ENCODE assay signal across 20 cellular contexts in genomic region chr16:3363793-3364192, GRCh38. TPM values are rescaled to one million over a fixed set of nuclear protein-coding genes. Genes with fewer than 3 reads are reported as not detected.
A peak's percentile ranks its signal among the peaks of the same experiment; 100 is the strongest.
DNase-seq lines count a peak whose midpoint lies in the region; ATAC-seq and TF ChIP-seq lines count a peak whose summit lies in the region.
"Had no signal": no experiment of that assay in that cellular context is flagged by ENCODE, and none has a peak within 500 bp of the region (broad histone marks: within the 10 kb centered on the region; RNA-seq: fewer than 3 reads in every experiment).

No MANE protein-coding gene starts in this region.

- peaks cover 5% of the 10 kb centered on the region for H3K27me3 Mint-ChIP-seq in activated CD8-positive, alpha-beta memory T cell treated with anti-CD3 and anti-CD28 coated beads, Interleukin-2, amount 10 ng/mL, durations not matched to agents 7 days and 5 days

- peak overlapping the region; percentile 58 for H3K27ac Mint-ChIP-seq in activated CD8-positive, alpha-beta memory T cell treated with anti-CD3 and anti-CD28 coated beads, Interleukin-2, amount 10 ng/mL, durations not matched to agents 7 days and 5 days

- no peaks in the 10 kb centered on the region for H3K9me3 ChIP-seq in HCT116 (ENCODE audit: control insufficient read depth in 1 of 2, insufficient read depth in 1 of 2, low read depth in 1 of 2, low read length in 2 of 2)

- no peaks in the 10 kb centered on the region for H4K20me1 ChIP-seq in HCT116 (ENCODE audit: insufficient read depth)

- CTCF ChIA-PET in activated CD8-positive, alpha-beta memory T cell treated with anti-CD3 and anti-CD28 coated beads, Interleukin-2, amount 10 ng/mL, durations not matched to agents 7 days and 5 days (lab: Charles Lee), result no interaction called here
- CTCF ChIA-PET in HCT116 (lab: Charles Lee), result no interaction called here

- TF ChIP-seq RAD21 in HCT116 (IDR thresholded peaks at IDR 0.05; ENCODE audit: low read depth), result 0 out of 2 replicates have a peak, but pooled peaks have one; percentile 13

- H3K4me3 ChIP-seq in HCT116 (replicated peaks in 1 of 2; ENCODE audit: low read depth in 1 of 2, low read length in 2 of 2), result no peak overlapping the region

- no peaks in the 10 kb centered on the region for H3K79me2 ChIP-seq in HCT116 (ENCODE audit: insufficient read depth, low read length)

- peaks cover 16% of the 10 kb centered on the region for H3K36me3 Mint-ChIP-seq in activated CD8-positive, alpha-beta memory T cell treated with anti-CD3 and anti-CD28 coated beads, Interleukin-2, amount 10 ng/mL, durations not matched to agents 7 days and 5 days

- peaks cover 17% of the 10 kb centered on the region for H3K9me3 Mint-ChIP-seq in activated CD8-positive, alpha-beta memory T cell treated with anti-CD3 and anti-CD28 coated beads, Interleukin-2, amount 10 ng/mL, durations not matched to agents 7 days and 5 days (ENCODE audit: low read depth)

- no peak for DNase-seq in activated CD8-positive, alpha-beta memory T cell treated with anti-CD3 and anti-CD28 coated beads, Interleukin-2, amount 10 ng/mL, durations not matched to agents 7 days and 5 days
- no peak for DNase-seq in activated CD8-positive, alpha-beta memory T cell treated with anti-CD3 and anti-CD28 coated beads, Interleukin-2, amount 50 U/mL, for 48 hours
- DNase-seq in HCT116 (ENCODE audit: low read depth, low spot score), result peak; percentile 22
- DNase-seq in OCI-M1 (lab: John Stamatoyannopoulos, UW), result peak; percentile 88
- DNase-seq in cerebellar cortex (ENCODE audit: low spot score), result peak; percentile 18
- no peak for DNase-seq in superior temporal gyrus (ENCODE audit: extremely low spot score)
- no peak for DNase-seq in substantia nigra (lab: John Stamatoyannopoulos, UW)
- DNase-seq: activated effector memory CD4-positive, alpha-beta T cell treated with Interleukin-2 at 50 U/mL for 16 hours; Calu3; cortex of kidney; KG1; left ventricle myocardium superior; NCI-H1417; stimulated activated CD4-positive, alpha-beta T cell treated with anti-CD3 and anti-CD28 coated beads, Interleukin-4, amount 100 ng/mL, for 24 hours; stimulated activated CD8-positive, alpha-beta memory T cell treated with anti-CD3 and anti-CD28 coated beads, Interleukin-4, amount 100 ng/mL, for 48 hours had no signal

- peaks cover 20% of the 10 kb centered on the region for H3K4me1 Mint-ChIP-seq in activated CD8-positive, alpha-beta memory T cell treated with anti-CD3 and anti-CD28 coated beads, Interleukin-2, amount 10 ng/mL, durations not matched to agents 7 days and 5 days

- RAD21 ChIA-PET in HCT116 (lab: Charles Lee; ENCODE audit: low non-redundant PET in 1 of 2, low total read pairs in 2 of 2, uncharacterized antibody in 2 of 2, unreplicated experiment in 2 of 2), result no interaction called here

- H3K4me1 ChIP-seq in HCT116 (ENCODE audit: control insufficient read depth in 1 of 2, insufficient read depth in 2 of 2, low read length in 2 of 2), result no peaks in the 10 kb centered on the region
- H3K4me1 ChIP-seq: parathyroid adenoma had no signal

- no TSS peak for BruUV-seq in HCT116 (replicated peaks; lab: Mats Ljungman, UMichigan)

- no peaks in the 10 kb centered on the region for H3K9me2 ChIP-seq in HCT116 (ENCODE audit: insufficient read depth)

- no peak for TF ChIP-seq CTCF in HCT116 (IDR thresholded peaks at IDR 0.05 in 2 of 3, conservative IDR thresholded peaks at IDR 0.05 in 1 of 3; ENCODE audit: borderline replicate concordance in 1 of 3, insufficient read depth in 1 of 3, low read depth in 2 of 3, low read length in 2 of 3)

- intact Hi-C loops in HCT116 (cut with micrococcal nuclease), result no loop called here

- H3K27me3 ChIP-seq in HCT116 (ENCODE audit: insufficient read depth, low read length), result no peaks in the 10 kb centered on the region

- no peak for ATAC-seq in activated CD8-positive, alpha-beta memory T cell treated with anti-CD3 and anti-CD28 coated beads, Interleukin-2, amount 10 ng/mL, durations not matched to agents 7 days and 5 days
- ATAC-seq in HCT116, result peak; percentile 50
- no peak for ATAC-seq in activated CD4-positive, CD25-positive, alpha-beta regulatory T cell treated with anti-CD3 and anti-CD28 coated beads, Interleukin-2, amount 50 U/mL, for 24 hours
- ATAC-seq: left ventricle myocardium superior had no signal

- H2AFZ ChIP-seq in HCT116 (ENCODE audit: low read depth, low read length, poor library complexity, severe bottlenecking), result no peak overlapping the region

- H3K36me3 ChIP-seq in HCT116 (ENCODE audit: control insufficient read depth in 1 of 2, insufficient read depth in 2 of 2, low read length in 2 of 2), result no peaks in the 10 kb centered on the region

- H3K9ac ChIP-seq in HCT116 (ENCODE audit: low read length), result no peak overlapping the region
- H3K9ac ChIP-seq: parathyroid adenoma had no signal

- no peak overlapping the region for H3K4me3 Mint-ChIP-seq in activated CD8-positive, alpha-beta memory T cell treated with anti-CD3 and anti-CD28 coated beads, Interleukin-2, amount 10 ng/mL, durations not matched to agents 7 days and 5 days

- POLR2A ChIA-PET in HCT116 (lab: Charles Lee), result no interaction called here

- H3K27ac ChIP-seq in HCT116 (ENCODE audit: low read depth, low read length) (no peak overlapping the region), substantia nigra (ENCODE audit: low read depth, low read length, poor library complexity, severe bottlenecking) (no peak overlapping the region)

- H3K4me2 ChIP-seq in HCT116 (ENCODE audit: low read length), result no peak overlapping the region

- TF ChIP-seq POLR2A in HCT116 (IDR thresholded peaks at IDR 0.05; ENCODE audit: borderline replicate concordance, extremely low read depth, insufficient read depth, insufficient read length), result no peak

TF ChIP-seq in HCT116, 20 proteins besides CTCF, POLR2A, EP300 and RAD21:
- no peak for TF ChIP-seq ATF3 (IDR thresholded peaks at IDR 0.05)
- no peak for TF ChIP-seq EZH2 (IDR thresholded peaks at IDR 0.05)
- no peak for TF ChIP-seq ZBTB33 (IDR thresholded peaks at IDR 0.05; ENCODE audit: extremely low read depth, insufficient replicate concordance, low read length)
- no peak for TF ChIP-seq CEBPB (IDR thresholded peaks at IDR 0.05; ENCODE audit: low read depth)
- TF ChIP-seq ZNF274 (IDR thresholded peaks at IDR 0.05; ENCODE audit: low read depth, low read length), result no peak
- TF ChIP-seq SIN3A (IDR thresholded peaks at IDR 0.05; ENCODE audit: low read depth), result no peak
- TF ChIP-seq MAX (IDR thresholded peaks at IDR 0.05), result no peak
- TF ChIP-seq YY1 (IDR thresholded peaks at IDR 0.05; ENCODE audit: extremely low read depth, insufficient replicate concordance, low read depth, low read length), result no peak
- no peak for TF ChIP-seq ZFX (IDR thresholded peaks at IDR 0.05)

RNA-seq across cellular contexts. Expression of gene OR2C1, which starts 8.1 kb away (rescaled TPM):
- total RNA-seq in activated CD8-positive, alpha-beta memory T cell treated with anti-CD3 and anti-CD28 coated beads, Interleukin-2, amount 10 ng/mL, durations not matched to agents 7 days and 5 days, result not detected
- total RNA-seq in HCT116 (2021; ENCODE audit: unreplicated experiment), result not detected
- not detected in 2 replicates for polyA plus RNA-seq in HCT116 (2012)
- total RNA-seq: activated CD8-positive, alpha-beta memory T cell treated with anti-CD3 and anti-CD28 coated beads for 36 hours; Calu3; glomerular endothelial cell; left ventricle myocardium superior; skeletal muscle tissue had no signal

RNA-seq across cellular contexts. Expression of gene ZSCAN32, which starts 37.0 kb away (rescaled TPM):
- 10 to 100 TPM; 15.6 to 18.2 TPM for total RNA-seq in activated CD8-positive, alpha-beta memory T cell treated with anti-CD3 and anti-CD28 coated beads, Interleukin-2, amount 10 ng/mL, durations not matched to agents 7 days and 5 days
- total RNA-seq in HCT116 (2021; ENCODE audit: unreplicated experiment), result 20.0 TPM
- 8.6 and 11.6 TPM in 2 replicates for polyA plus RNA-seq in HCT116 (2012)

RNA-seq across cellular contexts. Expression of gene ZNF174, which starts 37.2 kb away (rescaled TPM):
- total RNA-seq in activated CD8-positive, alpha-beta memory T cell treated with anti-CD3 and anti-CD28 coated beads, Interleukin-2, amount 10 ng/mL, durations not matched to agents 7 days and 5 days, result 10 to 100 TPM; 13.9 to 15.4 TPM
- 8.2 TPM for total RNA-seq in HCT116 (2021; ENCODE audit: unreplicated experiment)
- polyA plus RNA-seq in HCT116 (2012), result 3.8 and 4.9 TPM in 2 replicates

RNA-seq across cellular contexts. Expression of gene ZNF75A, which starts 58.5 kb away (rescaled TPM):
- total RNA-seq in activated CD8-positive, alpha-beta memory T cell treated with anti-CD3 and anti-CD28 coated beads, Interleukin-2, amount 10 ng/mL, durations not matched to agents 7 days and 5 days, result 10 to 100 TPM; 37.5 to 38.4 TPM
- 10.3 TPM for total RNA-seq in HCT116 (2021; ENCODE audit: unreplicated experiment)
- 4.1 and 5.8 TPM in 2 replicates for polyA plus RNA-seq in HCT116 (2012)

RNA-seq across cellular contexts. Expression of gene TIGD7, which starts 58.6 kb away (rescaled TPM):
- total RNA-seq in activated CD8-positive, alpha-beta memory T cell treated with anti-CD3 and anti-CD28 coated beads, Interleukin-2, amount 10 ng/mL, durations not matched to agents 7 days and 5 days, result 1 to 10 TPM; 4.8 to 6.7 TPM
- 0.49 TPM for total RNA-seq in HCT116 (2021; ENCODE audit: unreplicated experiment)
- polyA plus RNA-seq in HCT116 (2012), result 0.15 and 0.39 TPM in 2 replicates

Comparison
In these comparisons a context has a peak if more than half of its experiments do, and no peak if none do; other contexts are left out.
1. DNase-seq: peak in HCT116 (single experiment), OCI-M1 (single experiment) and cerebellar cortex (single experiment); none in activated CD8-positive, alpha-beta memory T cell treated with anti-CD3 and anti-CD28 coated beads, Interleukin-2, amount 10 ng/mL, durations not matched to agents 7 days and 5 days (single experiment), activated CD8-positive, alpha-beta memory T cell treated with anti-CD3 and anti-CD28 coated beads, Interleukin-2, amount 50 U/mL, for 48 hours (single experiment), superior temporal gyrus (single experiment) and substantia nigra (0 of 49).